In genomic region chr17:41377546-41377945, GRCh38 we compare ENCODE assay signal across 20 cellular contexts. TPM values are rescaled to one million over a fixed set of nuclear protein-coding genes. Genes with fewer than 3 reads are reported as not detected.
A peak's percentile ranks its signal among the peaks of the same experiment; 100 is the strongest.
DNase-seq lines count a peak whose midpoint lies in the region; FAIRE-seq and TF ChIP-seq lines count a peak whose summit lies in the region.
"Had no signal": no experiment of that assay in that cellular context is flagged by ENCODE, and none has a peak within 500 bp of the region (broad histone marks: within the 10 kb centered on the region; RNA-seq: fewer than 3 reads in every experiment).

No MANE protein-coding gene starts in this region.

- no peak for TF ChIP-seq CTCF in bronchial epithelial cell (IDR thresholded peaks at IDR 0.05; ENCODE audit: insufficient read depth, low read length, severe bottlenecking)

- no peaks in the 10 kb centered on the region for H3K36me3 ChIP-seq in bronchial epithelial cell (ENCODE audit: control insufficient read depth, insufficient read depth, low read length)
- H3K36me3 ChIP-seq: BE2C, colonic mucosa, thoracic aorta had no signal

- no peak overlapping the region for H3K4me3 ChIP-seq in bronchial epithelial cell (ENCODE audit: low read depth, low read length)
- H3K4me3 ChIP-seq: body of pancreas, colonic mucosa, lung, thoracic aorta had no signal

- FAIRE-seq in bronchial epithelial cell (lab: Jason Lieb, UNC) = no peak

- DNase-seq in HT1080 (ENCODE audit: low read depth) (peak; percentile 21), bronchial epithelial cell (ENCODE audit: low read depth) (peak; percentile 30), glomerular endothelial cell (ENCODE audit: extremely low read depth, low read depth, low spot score) (peak; percentile 12), NCI-H2107 (lab: John Stamatoyannopoulos, UW) (no peak), T-helper 1 cell (no peak), amniotic stem cell (lab: John Stamatoyannopoulos, UW) (no peak), glomerular visceral epithelial cell (ENCODE audit: extremely low spot score) (no peak)
- DNase-seq: activated CD4-positive, alpha-beta memory T cell treated with anti-CD3 and anti-CD28 coated beads for 36 hours; activated naive CD4-positive, alpha-beta T cell treated with Interleukin-2 at 50 U/mL for 16 hours; BE2C; body of pancreas; colonic mucosa; NCI-H1417 treated with DMSO at 0.1 percent for 48 hours; NCI-H524 treated with DMSO at 0.1 percent for 48 hours; right cardiac atrium; SHP77 had no signal

- H3K27me3 ChIP-seq in bronchial epithelial cell (ENCODE audit: control insufficient read depth, insufficient read depth, low read length) = no peaks in the 10 kb centered on the region
- H3K27me3 ChIP-seq: body of pancreas, colonic mucosa had no signal

RNA-seq across cellular contexts. Expression of gene KRT34, which starts 4.6 kb away (rescaled TPM):
- 0.80 and 1.2 TPM in 2 replicates for total RNA-seq in HT1080 (2014; rRNA removed; shearing (Covaris generic))
- polyA plus RNA-seq in HT1080 (2015; cell fraction: cytosol; rRNA removed) = 1.3 and 1.5 TPM in 2 replicates
- polyA plus RNA-seq in HT1080 (2015; cell fraction: nucleus; rRNA removed) = 0.36 and 0.62 TPM in 2 replicates
- total RNA-seq in bronchial epithelial cell (0.26 and 0.53 TPM in 2 replicates), glomerular endothelial cell (0.35 TPM in 1 of 2 replicates, not detected in the other)
- total RNA-seq: activated CD4-positive, alpha-beta memory T cell treated with anti-CD3 and anti-CD28 coated beads for 36 hours; body of pancreas; colonic mucosa; lung; right cardiac atrium; T-helper 2 cell treated with Interferon-gamma antibody and Interleukin-4, amounts not matched to agents 100 ng/mL and 5 ng/mL, for 36 hours; thoracic aorta had no signal
- polyA plus RNA-seq: lung, right cardiac atrium had no signal

RNA-seq across cellular contexts. Expression of gene KRT33B, which starts 7.9 kb away (rescaled TPM):
- total RNA-seq in HT1080 (2014; rRNA removed; shearing (Covaris generic)) = not detected in 2 replicates
- polyA plus RNA-seq in HT1080 (2015; cell fraction: cytosol; rRNA removed) = not detected in 2 replicates
- polyA plus RNA-seq in HT1080 (2015; cell fraction: nucleus; rRNA removed) = not detected in 2 replicates
- total RNA-seq in bronchial epithelial cell = 0.79 and 1.7 TPM in 2 replicates
- total RNA-seq in glomerular endothelial cell = not detected in 2 replicates
- total RNA-seq: activated CD4-positive, alpha-beta memory T cell treated with anti-CD3 and anti-CD28 coated beads for 36 hours; body of pancreas; colonic mucosa; H4; lung; right cardiac atrium; T-helper 2 cell treated with Interferon-gamma antibody and Interleukin-4, amounts not matched to agents 100 ng/mL and 5 ng/mL, for 36 hours; thoracic aorta had no signal
- polyA plus RNA-seq: lung, right cardiac atrium had no signal

RNA-seq across cellular contexts. Expression of gene KRT31, which starts 19.9 kb away (rescaled TPM):
- total RNA-seq in HT1080 (2014; rRNA removed; shearing (Covaris generic)) = not detected in 2 replicates
- not detected in 2 replicates for polyA plus RNA-seq in HT1080 (2015; cell fraction: cytosol; rRNA removed)
- polyA plus RNA-seq in HT1080 (2015; cell fraction: nucleus; rRNA removed) = not detected in 2 replicates
- total RNA-seq in bronchial epithelial cell (0.26 TPM in 1 of 2 replicates, not detected in the other), glomerular endothelial cell (not detected in 2 replicates)
- total RNA-seq: activated CD4-positive, alpha-beta memory T cell treated with anti-CD3 and anti-CD28 coated beads for 36 hours; body of pancreas; colonic mucosa; H4; lung; right cardiac atrium; T-helper 2 cell treated with Interferon-gamma antibody and Interleukin-4, amounts not matched to agents 100 ng/mL and 5 ng/mL, for 36 hours; thoracic aorta had no signal
- polyA plus RNA-seq: right cardiac atrium had no signal

RNA-seq across cellular contexts. Expression of gene KRT33A, which starts 26.9 kb away (rescaled TPM):
- total RNA-seq in HT1080 (2014; rRNA removed; shearing (Covaris generic)) = not detected in 2 replicates
- polyA plus RNA-seq in HT1080 (2015; cell fraction: cytosol; rRNA removed) = not detected in 2 replicates
- not detected in 2 replicates for polyA plus RNA-seq in HT1080 (2015; cell fraction: nucleus; rRNA removed)
- total RNA-seq in bronchial epithelial cell (0.13 TPM in 1 of 2 replicates, not detected in the other), glomerular endothelial cell (not detected in 2 replicates)
- total RNA-seq: activated CD4-positive, alpha-beta memory T cell treated with anti-CD3 and anti-CD28 coated beads for 36 hours; body of pancreas; colonic mucosa; H4; lung; right cardiac atrium; T-helper 2 cell treated with Interferon-gamma antibody and Interleukin-4, amounts not matched to agents 100 ng/mL and 5 ng/mL, for 36 hours; thoracic aorta had no signal
- polyA plus RNA-seq: lung, right cardiac atrium had no signal

RNA-seq across cellular contexts. Expression of gene KRT37, which starts 46.8 kb away (rescaled TPM):
- not detected in 2 replicates for total RNA-seq in HT1080 (2014; rRNA removed; shearing (Covaris generic))
- not detected in 2 replicates for polyA plus RNA-seq in HT1080 (2015; cell fraction: cytosol; rRNA removed)
- polyA plus RNA-seq in HT1080 (2015; cell fraction: nucleus; rRNA removed) = not detected in 2 replicates
- total RNA-seq in bronchial epithelial cell = not detected in 2 replicates
- not detected in 2 replicates for total RNA-seq in glomerular endothelial cell
- total RNA-seq: activated CD4-positive, alpha-beta memory T cell treated with anti-CD3 and anti-CD28 coated beads for 36 hours; body of pancreas; colonic mucosa; H4; lung; right cardiac atrium; T-helper 2 cell treated with Interferon-gamma antibody and Interleukin-4, amounts not matched to agents 100 ng/mL and 5 ng/mL, for 36 hours; thoracic aorta had no signal
- polyA plus RNA-seq: lung, right cardiac atrium had no signal

Comparison
In these comparisons a context has a peak if more than half of its experiments do, and no peak if none do; other contexts are left out.
1. DNase-seq: peak in HT1080 (single experiment), bronchial epithelial cell (single experiment) and glomerular endothelial cell (single experiment); none in NCI-H2107 (single experiment), T-helper 1 cell (0 of 5), amniotic stem cell (single experiment) and glomerular visceral epithelial cell (single experiment).